ENCODE assay signal across 9 cellular contexts in genomic region chr11:57169732-57170313, GRCh38. TPM values are rescaled to one million over a fixed set of nuclear protein-coding genes. Genes with fewer than 3 reads are reported as not detected.
"Had no signal": no experiment of that assay in that cellular context is flagged by ENCODE, and none has a peak within 500 bp of the region (broad histone marks: within the 10 kb centered on the region; RNA-seq: fewer than 3 reads in every experiment).

No MANE protein-coding gene starts in this region.

RNA-seq across cellular contexts. Expression of gene LRRC55, which starts 11.9 kb away (rescaled TPM):
- total RNA-seq: OCI-LY7, PC-3, PC-9, RPMI7951, SJCRH30, SJSA1, SK-MEL-5, T-cell had no signal
- polyA plus RNA-seq: SK-N-SH had no signal
